In the genomic region with DNA sequence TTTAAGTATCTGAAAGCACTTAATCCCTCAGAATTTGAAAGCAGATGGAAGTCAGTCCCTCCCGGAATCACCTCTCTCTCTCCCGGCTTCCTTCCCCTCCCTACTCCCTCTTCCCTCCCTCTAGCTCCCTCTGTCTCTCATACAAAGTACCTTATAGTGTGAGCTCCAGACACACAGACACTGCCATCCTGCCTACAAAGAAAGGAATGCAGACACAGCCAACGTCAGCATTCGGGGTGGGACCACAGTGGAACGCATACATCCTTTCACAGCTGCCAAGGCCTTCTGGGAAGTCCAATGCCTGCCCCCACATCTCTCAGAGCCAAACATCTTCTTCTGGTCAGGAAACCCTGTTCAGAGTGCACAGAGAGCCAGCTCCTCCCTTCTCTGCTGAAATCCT, we compare ENCODE assay signal across 9 cellular contexts. TPM values are rescaled to one million over a fixed set of nuclear protein-coding genes. Genes with fewer than 3 reads are reported as not detected.
DNase-seq lines count a peak whose midpoint lies in the region; ATAC-seq and TF ChIP-seq lines count a peak whose summit lies in the region.
"Had no signal": no experiment of that assay in that cellular context is flagged by ENCODE, and none has a peak within 500 bp of the region (broad histone marks: within the 10 kb centered on the region; RNA-seq: fewer than 3 reads in every experiment).

No MANE protein-coding gene starts in this region.

- H3K4me3 ChIP-seq in astrocyte of the cerebellum (ENCODE audit: low read depth, low read length) (no peak overlapping the region), hepatocyte (no peak overlapping the region), sigmoid colon (no peak overlapping the region)

- H3K9me2 ChIP-seq in hepatocyte (replicated peaks; ENCODE audit: insufficient read depth), result no peaks in the 10 kb centered on the region

- H3K27me3 ChIP-seq in hepatocyte (no peaks in the 10 kb centered on the region), sigmoid colon (no peaks in the 10 kb centered on the region)

- in situ Hi-C loops in astrocyte of the cerebellum (cut with HindIII; ENCODE audit: low sequenced_read_pairs), result no loop called here

- no peaks in the 10 kb centered on the region for H4K20me1 ChIP-seq in hepatocyte (ENCODE audit: insufficient read depth, poor library complexity, severe bottlenecking)

- H3K79me2 ChIP-seq in hepatocyte, result peaks cover 4% of the 10 kb centered on the region

- peak in 2 of 4 donors; percentile 76 to 83 for TF ChIP-seq EP300 in sigmoid colon (IDR thresholded peaks at IDR 0.05)

- no peak for TF ChIP-seq POLR2A in sigmoid colon (IDR thresholded peaks at IDR 0.05)

- WGBS in hepatocyte (ENCODE audit: low lambda C conversion rate, missing lambda C conversion rate), result 16% methylated on average over 5 of the region's 5 CpGs
- 12 to 39% methylated on average over 5 of the region's 5 CpGs for WGBS in sigmoid colon, 2 donors

- intact Hi-C loops in sigmoid colon (cut with DNase I), result loop anchor here (5.0 kb wide), 1 partner anchor 33 kb away; a partner anchor contains a TSS

- peak overlapping the region; percentile 15 for H2AFZ ChIP-seq in hepatocyte

- ATAC-seq in GM18511 (IDR thresholded peaks at IDR 0.05; ENCODE audit: unreplicated experiment), result no peak
- ATAC-seq: CD8-positive, alpha-beta T cell had no signal

- H3K36me3 ChIP-seq in hepatocyte (replicated peaks; ENCODE audit: insufficient read depth, low read depth), result no peaks in the 10 kb centered on the region
- H3K36me3 ChIP-seq in sigmoid colon, result no peaks in the 10 kb centered on the region

- peak overlapping the region; percentile 48 for H3K4me2 ChIP-seq in hepatocyte

- H3K27ac ChIP-seq in hepatocyte (peak overlapping the region; percentile 84), sigmoid colon (peak overlapping the region; percentile 74 to 81 (median 80))

- peaks cover 50% of the 10 kb centered on the region for H3K4me1 ChIP-seq in hepatocyte (ENCODE audit: insufficient read depth)
- peaks cover 0 to 79% (median 72%) of the 10 kb centered on the region in 4 donors for H3K4me1 ChIP-seq in sigmoid colon

- peak; percentile 25 for DNase-seq in activated effector memory CD4-positive, alpha-beta T cell treated with anti-CD3 and anti-CD28 coated beads, Interleukin-2, amount 50 U/mL, for 16 hours
- no peak for DNase-seq in activated effector memory CD4-positive, alpha-beta T cell treated with Interleukin-2 at 50 U/mL for 16 hours
- DNase-seq in astrocyte of the cerebellum (ENCODE audit: low read depth), result peak; percentile 97
- DNase-seq in hepatocyte (ENCODE audit: low spot score), result peak; percentile 92
- peak; percentile 88 for DNase-seq in sigmoid colon
- DNase-seq in NCI-H1930 (lab: John Stamatoyannopoulos, UW), result no peak
- no peak for DNase-seq in NCI-H1105 (lab: John Stamatoyannopoulos, UW)

- peak; percentile 68 for TF ChIP-seq CTCF in astrocyte of the cerebellum (IDR thresholded peaks at IDR 0.05; ENCODE audit: low read depth, low read length, missing control alignments)
- TF ChIP-seq CTCF in hepatocyte (IDR thresholded peaks at IDR 0.05; ENCODE audit: poor library complexity), result peak; percentile 47
- peak in 2 of 4 experiments; percentile 11 to 38 for TF ChIP-seq CTCF in sigmoid colon (IDR thresholded peaks at IDR 0.05)

- H3K9me3 ChIP-seq in hepatocyte (ENCODE audit: low read depth) (no peaks in the 10 kb centered on the region), sigmoid colon (no peaks in the 10 kb centered on the region)

RNA-seq across cellular contexts. Expression of a gene that starts 9.3 kb away (rescaled TPM):
- total RNA-seq in hepatocyte (6.1 and 6.9 TPM in 2 replicates), sigmoid colon (10 to 100 TPM in 2 of 4 donors, 1 to 10 TPM in 2; 5.9 to 17.5 (median 9.3) TPM)
- polyA plus RNA-seq in hepatocyte (3.0 and 7.5 TPM in 2 replicates), sigmoid colon (10 to 100 TPM in 1 of 3 donors, 1 to 10 TPM in 2; 3.0 to 14.1 (median 3.0) TPM)

RNA-seq across cellular contexts. Expression of a gene that starts 35.3 kb away (rescaled TPM):
- total RNA-seq in hepatocyte (43.4 and 47.2 TPM in 2 replicates), sigmoid colon (10 to 100 TPM; 18.8 to 40.9 (median 24.1) TPM)
- polyA plus RNA-seq in hepatocyte (46.9 and 55.7 TPM in 2 replicates), sigmoid colon (10 to 100 TPM; 64.9 to 97.3 (median 87.3) TPM)

Comparison
In these comparisons a context has a peak if more than half of its experiments do, and no peak if none do; other contexts are left out.
1. DNase-seq: peak in activated effector memory CD4-positive, alpha-beta T cell treated with anti-CD3 and anti-CD28 coated beads, Interleukin-2, amount 50 U/mL, for 16 hours (single experiment), astrocyte of the cerebellum (single experiment), hepatocyte (single experiment) and sigmoid colon (single experiment); none in activated effector memory CD4-positive, alpha-beta T cell treated with Interleukin-2 at 50 U/mL for 16 hours (single experiment), NCI-H1930 (0 of 2) and NCI-H1105 (single experiment).